Comparison of ENCODE assay signal across 8 cellular contexts in the genomic region with DNA sequence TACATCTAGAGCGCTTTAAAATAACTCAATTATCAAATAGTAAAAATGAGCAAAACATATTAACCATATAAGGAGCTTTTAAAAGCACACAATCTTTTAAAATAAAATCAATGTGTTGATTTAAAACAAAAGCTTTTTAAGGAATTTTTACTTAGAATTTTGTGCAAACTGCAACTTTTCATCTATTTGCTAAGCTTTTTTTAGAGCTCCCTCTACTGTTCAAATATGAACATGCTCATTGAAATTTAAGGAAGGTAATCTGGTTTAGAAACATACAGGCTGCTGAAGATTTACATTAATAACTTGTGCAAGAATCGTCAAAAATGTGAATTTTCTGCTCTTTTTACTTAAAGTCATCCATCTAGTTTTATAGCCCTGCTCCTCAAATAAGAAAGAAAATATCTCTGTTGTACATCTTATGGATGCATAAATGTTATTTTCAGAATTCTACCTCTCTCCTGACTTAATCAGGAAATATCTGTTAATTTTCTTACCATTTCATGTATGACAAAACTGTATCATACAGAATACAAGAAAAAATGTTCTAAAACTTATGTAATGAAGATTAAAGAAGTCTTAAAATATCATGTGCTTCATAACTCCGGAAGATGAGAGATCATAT.
DNase-seq lines count a peak whose midpoint lies in the region; ATAC-seq, FAIRE-seq and TF ChIP-seq lines count a peak whose summit lies in the region.

No MANE protein-coding gene starts in this region.

- intact Hi-C loops in esophagus muscularis mucosa (cut with DNase I): no loop called here
- intact Hi-C loops in sigmoid colon (cut with DNase I): loop anchor here (5.0 kb wide), 1 partner anchor 203 kb away; no protein-coding TSS in a partner anchor

- H3K27ac ChIP-seq in OCI-LY1 (ENCODE audit: low read depth, low read length, poor library complexity, severe bottlenecking) (no peak overlapping the region), esophagus muscularis mucosa (replicated peaks in 1 of 4) (no peak overlapping the region), smooth muscle cell (ENCODE audit: low read depth) (no peak overlapping the region), sigmoid colon (no peak overlapping the region)

- 64% methylated on average over 3 of the region's 3 CpGs for WGBS in esophagus muscularis mucosa
- 66% methylated on average over 3 of the region's 3 CpGs for WGBS in smooth muscle cell (ENCODE audit: low lambda C conversion rate)
- WGBS in sigmoid colon, 2 donors: 41 to 59% methylated on average over 3 of the region's 3 CpGs

- TF ChIP-seq EP300 in esophagus muscularis mucosa (IDR thresholded peaks at IDR 0.05): no peak
- TF ChIP-seq EP300 in sigmoid colon (IDR thresholded peaks at IDR 0.05): no peak

- TF ChIP-seq CTCF in OCI-LY1 (IDR thresholded peaks at IDR 0.05; ENCODE audit: low read length) (peak; percentile 73), esophagus muscularis mucosa (IDR thresholded peaks at IDR 0.05) (peak in 2 of 3 experiments; percentile 40 to 53), smooth muscle cell (IDR thresholded peaks at IDR 0.05; ENCODE audit: borderline replicate concordance, insufficient read depth, poor library complexity, severe bottlenecking) (peak; percentile 79), sigmoid colon (IDR thresholded peaks at IDR 0.05) (peak in 1 of 4 experiments; percentile 44)

- H3K36me3 ChIP-seq in OCI-LY1 (ENCODE audit: insufficient read depth, low read length) (no peaks in the 10 kb centered on the region), esophagus muscularis mucosa (no peaks in the 10 kb centered on the region), smooth muscle cell (ENCODE audit: low read depth) (no peaks in the 10 kb centered on the region), sigmoid colon (no peaks in the 10 kb centered on the region)

- no peak overlapping the region for H3K4me3 ChIP-seq in OCI-LY1 (ENCODE audit: low read depth, low read length, poor library complexity, severe bottlenecking)
- no peak overlapping the region for H3K4me3 ChIP-seq in esophagus muscularis mucosa
- no peak overlapping the region for H3K4me3 ChIP-seq in smooth muscle cell
- no peak overlapping the region for H3K4me3 ChIP-seq in sigmoid colon

- H3F3A ChIP-seq in OCI-LY1 (ENCODE audit: insufficient read depth, low read length): peaks cover 1% of the 10 kb centered on the region; the same call in 1 of the 2 replicates
- no peaks in the 10 kb centered on the region for H3F3A ChIP-seq in smooth muscle cell (ENCODE audit: low read depth)

- H3K9ac ChIP-seq in OCI-LY1 (ENCODE audit: low read length) (no peak overlapping the region), smooth muscle cell (ENCODE audit: low read depth) (no peak overlapping the region)

- H4K20me1 ChIP-seq in OCI-LY1 (ENCODE audit: insufficient read depth, low read length) (no peaks in the 10 kb centered on the region), smooth muscle cell (ENCODE audit: low read depth) (no peaks in the 10 kb centered on the region)

- DNase-seq in NCI-H82 (lab: John Stamatoyannopoulos, UW): peak; percentile 18
- no peak for DNase-seq in NCI-H82 treated with DMSO at 0.1 percent for 48 hours (lab: John Stamatoyannopoulos, UW; ENCODE audit: unreplicated experiment)
- DNase-seq in esophagus muscularis mucosa (ENCODE audit: extremely low spot score): no peak
- no peak for DNase-seq in smooth muscle cell (lab: John Stamatoyannopoulos, UW; ENCODE audit: unreplicated experiment)
- no peak for DNase-seq in GM12891 (ENCODE audit: insufficient read length, low spot score)
- no peak for DNase-seq in sigmoid colon

- H2AFZ ChIP-seq in OCI-LY1 (ENCODE audit: low read length) (no peak overlapping the region), smooth muscle cell (ENCODE audit: low read depth) (no peak overlapping the region)

- H3K79me2 ChIP-seq in OCI-LY1 (ENCODE audit: insufficient read depth, low read length) (no peaks in the 10 kb centered on the region), smooth muscle cell (ENCODE audit: low read depth) (no peaks in the 10 kb centered on the region)

- ATAC-seq in GM21381 (IDR thresholded peaks at IDR 0.05; ENCODE audit: unreplicated experiment): no peak

- H3K9me2 ChIP-seq in OCI-LY1 (ENCODE audit: low read depth, low read length): no peaks in the 10 kb centered on the region

- H3K4me2 ChIP-seq in OCI-LY1 (ENCODE audit: low read length): no peak overlapping the region
- no peak overlapping the region for H3K4me2 ChIP-seq in smooth muscle cell

- H3K27me3 ChIP-seq in OCI-LY1 (ENCODE audit: insufficient read depth, low read length): no peaks in the 10 kb centered on the region
- no peaks in the 10 kb centered on the region for H3K27me3 ChIP-seq in esophagus muscularis mucosa
- H3K27me3 ChIP-seq in smooth muscle cell (ENCODE audit: low read depth): peaks cover 8% of the 10 kb centered on the region
- H3K27me3 ChIP-seq in sigmoid colon: no peaks in the 10 kb centered on the region

- no peak for FAIRE-seq in GM12891 (lab: Jason Lieb, UNC)

- H3K9me3 ChIP-seq in OCI-LY1 (ENCODE audit: low read length) (no peaks in the 10 kb centered on the region), esophagus muscularis mucosa (no peaks in the 10 kb centered on the region), smooth muscle cell (replicated peaks; ENCODE audit: low read depth) (no peaks in the 10 kb centered on the region), sigmoid colon (no peaks in the 10 kb centered on the region)

- TF ChIP-seq POLR2A in esophagus muscularis mucosa (IDR thresholded peaks at IDR 0.05; ENCODE audit: low read depth) (no peak), GM12891 (IDR thresholded peaks at IDR 0.05; ENCODE audit: low read depth, low read length) (no peak), sigmoid colon (IDR thresholded peaks at IDR 0.05) (no peak)

- H3K4me1 ChIP-seq in OCI-LY1 (ENCODE audit: insufficient read depth, low read length, severe bottlenecking) (no peaks in the 10 kb centered on the region), esophagus muscularis mucosa (no peaks in the 10 kb centered on the region), smooth muscle cell (ENCODE audit: low read depth) (no peaks in the 10 kb centered on the region), sigmoid colon (peaks cover 0 to 10% (median 4%) of the 10 kb centered on the region in 4 donors)

TF ChIP-seq in GM12891, 5 proteins besides CTCF, POLR2A, EP300 and RAD21:
- TF ChIP-seq POU2F2 (IDR thresholded peaks at IDR 0.05; ENCODE audit: low read depth, low read length) (no peak), TAF1 (IDR thresholded peaks at IDR 0.05; ENCODE audit: low read depth, low read length) (no peak), PAX5 (IDR thresholded peaks at IDR 0.05; ENCODE audit: insufficient read depth, low read length, severe bottlenecking) (no peak), SPI1 (IDR thresholded peaks at IDR 0.05; ENCODE audit: low read depth, low read length) (no peak), POLR2AphosphoS5 (IDR thresholded peaks at IDR 0.05; ENCODE audit: low read depth, low read length) (no peak)
TF ChIP-seq in GM12891: peak in this region for 0.
